8 cellular contexts compared by ENCODE assay signal in the genomic region with DNA sequence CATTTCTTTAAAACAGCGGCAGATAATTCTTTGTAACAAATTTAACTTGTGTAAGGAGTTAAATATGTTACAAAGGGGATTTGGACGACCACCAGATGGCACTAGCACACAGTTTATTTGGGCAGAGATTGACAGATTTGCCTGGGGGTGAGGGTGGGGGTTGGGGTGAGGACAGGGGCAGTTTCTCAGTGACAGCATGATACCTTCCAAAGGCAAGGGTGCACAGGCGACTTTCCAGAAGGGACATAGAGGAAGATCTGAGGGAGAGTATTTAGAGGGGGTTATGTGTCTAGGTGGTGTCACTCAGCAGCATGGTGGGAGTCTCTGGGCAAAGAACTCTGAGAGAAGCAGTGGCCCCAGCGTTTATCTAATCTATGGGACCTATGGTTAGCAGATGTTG. TPM values are rescaled to one million over a fixed set of nuclear protein-coding genes. Genes with fewer than 3 reads are reported as not detected.
DNase-seq lines count a peak whose midpoint lies in the region; ATAC-seq, FAIRE-seq and TF ChIP-seq lines count a peak whose summit lies in the region.

No MANE protein-coding gene starts in this region.

- H3K27ac Mint-ChIP-seq in glutamatergic neuron (ENCODE audit: unreplicated experiment) = no peak overlapping the region

- FAIRE-seq in small intestine (lab: Jason Lieb, UNC) = no peak

- POLR2A ChIA-PET in OCI-LY7 (lab: Charles Lee) = interaction anchor here (0.7 to 3.1 kb wide), 4 partner anchors 9 to 168 kb away, joined by 3 to 13 read pairs (median 3); partner anchors contain the start of gene TMA16

- TF ChIP-seq CTCF in GM12865 (IDR thresholded peaks at IDR 0.05; ENCODE audit: insufficient read depth, low read depth, low read length, missing control alignments) (peak; percentile 50), OCI-LY7 (conservative IDR thresholded peaks at IDR 0.05; ENCODE audit: low read length) (peak; percentile 96), glutamatergic neuron (IDR thresholded peaks at IDR 0.05; ENCODE audit: partially characterized antibody, unreplicated experiment) (peak; percentile 70)

- no peaks in the 10 kb centered on the region for H3K4me1 Mint-ChIP-seq in glutamatergic neuron (ENCODE audit: low read depth, unreplicated experiment)

- ATAC-seq in HG02623 (IDR thresholded peaks at IDR 0.05; ENCODE audit: unreplicated experiment) = peak; percentile 35
- no peak for ATAC-seq in HG02678 (IDR thresholded peaks at IDR 0.05; ENCODE audit: unreplicated experiment)

- no peaks in the 10 kb centered on the region for H3K9me2 ChIP-seq in OCI-LY7 (ENCODE audit: insufficient read depth, low read length)

- no peak overlapping the region; the same call in 1 of the 2 replicates for H2AFZ ChIP-seq in OCI-LY7 (ENCODE audit: low read length)

- H3K27me3 ChIP-seq in small intestine (ENCODE audit: control insufficient read depth in 2 of 2, insufficient read depth in 2 of 2, low read length in 2 of 2) = no peaks in the 10 kb centered on the region

- no TSS peak for BruUV-seq in OCI-LY7 (replicated peaks; lab: Mats Ljungman, UMichigan)

- H3K4me3 ChIP-seq in GM12865 (ENCODE audit: low read depth, low read length) (no peak overlapping the region), OCI-LY7 (ENCODE audit: low read depth, low read length, poor library complexity, severe bottlenecking) (no peak overlapping the region), small intestine (ENCODE audit: low read depth in 1 of 2, low read length in 2 of 2) (no peak overlapping the region)

- DNase-seq in GM12865 (ENCODE audit: low read depth) (peak; percentile 76), OCI-LY7 (ENCODE audit: low spot score) (peak; percentile 77), glutamatergic neuron (peak; percentile 69), small intestine (peak; percentile 22), NCI-H128 (lab: John Stamatoyannopoulos, UW; ENCODE audit: unreplicated experiment) (no peak)
- peak; percentile 39 for DNase-seq in activated gamma-delta T cell treated with anti-CD3 and anti-CD28 coated beads, Interleukin-2, amount 50 U/mL, for 16 hours (ENCODE audit: low read depth)

- no peak overlapping the region for H3K4me3 Mint-ChIP-seq in glutamatergic neuron (ENCODE audit: unreplicated experiment)

- WGBS in small intestine, 3 donors = 25 to 28% (median 26%) methylated on average over 4 of the region's 4 CpGs

- CTCF ChIA-PET in OCI-LY7 (lab: Charles Lee; ENCODE audit: unreplicated experiment) = no interaction called here

- no peaks in the 10 kb centered on the region for H3K36me3 Mint-ChIP-seq in glutamatergic neuron (ENCODE audit: unreplicated experiment)

- H3K27ac ChIP-seq in OCI-LY7 (ENCODE audit: low read depth, low read length, poor library complexity, severe bottlenecking) (no peak overlapping the region), small intestine (ENCODE audit: low read depth in 1 of 2, low read length in 1 of 2) (no peak overlapping the region)

- no peaks in the 10 kb centered on the region for H4K20me1 ChIP-seq in OCI-LY7 (ENCODE audit: insufficient read depth, low read length)

- H3K4me1 ChIP-seq in OCI-LY7 (ENCODE audit: insufficient read depth, low read length, poor library complexity, severe bottlenecking) (peaks cover 30% of the 10 kb centered on the region), small intestine (ENCODE audit: control insufficient read depth in 2 of 2, insufficient read depth in 1 of 2, low read depth in 1 of 2, low read length in 1 of 2) (no peaks in the 10 kb centered on the region)

- H3K79me2 ChIP-seq in OCI-LY7 (ENCODE audit: insufficient read depth, low read depth, low read length) = no peaks in the 10 kb centered on the region

- H3K9me3 ChIP-seq in OCI-LY7 (ENCODE audit: low read length) (no peaks in the 10 kb centered on the region), small intestine (ENCODE audit: control insufficient read depth, low read depth) (no peaks in the 10 kb centered on the region)

- intact Hi-C loops in OCI-LY7 (cut with micrococcal nuclease; ENCODE audit: unreplicated experiment) = loop anchor here (1.0 to 5.0 kb wide), 5 partner anchors 59 to 988 kb away; no protein-coding TSS in a partner anchor

- H3K9me3 Mint-ChIP-seq in glutamatergic neuron (ENCODE audit: unreplicated experiment) = no peaks in the 10 kb centered on the region

- no peak overlapping the region for H3K4me2 ChIP-seq in OCI-LY7 (ENCODE audit: low read length)

- no peaks in the 10 kb centered on the region for H3K27me3 Mint-ChIP-seq in glutamatergic neuron (ENCODE audit: unreplicated experiment)

- no peaks in the 10 kb centered on the region for H3K36me3 ChIP-seq in OCI-LY7 (ENCODE audit: insufficient read depth, low read length)
- H3K36me3 ChIP-seq in small intestine (ENCODE audit: control insufficient read depth in 2 of 2, insufficient read depth in 2 of 2, low read length in 2 of 2) = no peaks in the 10 kb centered on the region

RNA-seq across cellular contexts. Expression of gene TMA16, which starts 9.6 kb away (rescaled TPM):
- 56.9 and 83.9 TPM in 2 replicates for total RNA-seq in OCI-LY7 (2014; rRNA removed; shearing (Covaris generic))
- total RNA-seq in OCI-LY7 (2022) (92.5 and 96.1 TPM in 2 replicates), glutamatergic neuron (ENCODE audit: unreplicated experiment) (30.8 TPM)
- 10 to 100 TPM in 1 of 3 donors, 1 to 10 TPM in 2; 3.8 to 16.9 (median 4.6) TPM for polyA plus RNA-seq in small intestine

RNA-seq across cellular contexts. Expression of gene TKTL2, which starts 11.4 kb away (rescaled TPM):
- total RNA-seq in OCI-LY7 (2014; rRNA removed; shearing (Covaris generic)) = not detected in 2 replicates
- total RNA-seq in OCI-LY7 (2022) (not detected in 2 replicates), glutamatergic neuron (ENCODE audit: unreplicated experiment) (not detected)
- not detected for polyA plus RNA-seq in small intestine
